ENCODE assay signal across 7 cellular contexts in the genomic region with DNA sequence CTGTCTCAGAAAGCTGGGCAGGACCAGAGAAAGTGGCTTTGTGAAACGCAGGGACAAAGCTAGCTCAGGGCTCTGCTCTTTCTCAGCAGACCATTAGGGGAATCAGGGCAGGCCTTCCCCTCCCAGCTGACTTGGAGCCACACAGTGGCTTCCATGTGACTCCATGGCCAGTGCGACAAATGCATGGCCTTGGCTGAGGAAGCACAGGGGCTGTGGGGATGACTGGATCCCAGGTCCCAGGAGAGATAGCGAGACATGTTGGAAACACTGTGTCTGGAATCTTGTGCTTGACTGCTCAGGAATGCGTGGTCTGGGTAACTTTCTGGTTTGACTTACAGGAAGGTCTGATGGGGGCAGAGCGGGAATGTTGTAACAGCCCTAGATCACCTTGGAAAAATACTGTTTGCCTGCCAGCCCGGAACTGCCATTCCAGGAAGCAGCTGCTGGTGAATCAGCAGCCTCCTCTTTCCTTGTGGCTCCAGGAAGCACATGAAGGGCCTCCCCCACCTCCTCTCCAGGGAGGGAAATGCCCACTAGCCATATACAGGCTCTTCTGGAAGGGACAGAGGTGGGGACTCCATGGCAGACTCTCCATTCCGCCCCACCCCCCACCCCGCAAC.
DNase-seq lines count a peak whose midpoint lies in the region; ATAC-seq and TF ChIP-seq lines count a peak whose summit lies in the region.

No MANE protein-coding gene starts in this region.

- no peak for ATAC-seq in T-helper 17 cell

- H3K4me3 ChIP-seq in retinal pigment epithelial cell (ENCODE audit: low read length): no peak overlapping the region

- DNase-seq in HFFc6 (peak; percentile 94), T-helper 17 cell (no peak), glomerular endothelial cell (ENCODE audit: extremely low read depth, low read depth, low spot score) (peak; percentile 98), retinal pigment epithelial cell (ENCODE audit: low read depth) (peak; percentile 96), cerebellar nuclear complex (lab: John Stamatoyannopoulos, UW) (no peak), NCI-H524 (lab: John Stamatoyannopoulos, UW) (no peak)
- DNase-seq in activated CD4-positive, CD25-positive, alpha-beta regulatory T cell (lab: John Stamatoyannopoulos, UW): no peak

- no peak; the same call in 1 of the 2 replicates for TF ChIP-seq CTCF in HFFc6 (IDR thresholded peaks at IDR 0.05)
- TF ChIP-seq CTCF in retinal pigment epithelial cell (conservative IDR thresholded peaks at IDR 0.05; ENCODE audit: low read depth, low read length): no peak

- peak overlapping the region; percentile 96 for H3K27ac Mint-ChIP-seq in HFFc6
- H3K27ac Mint-ChIP-seq in T-helper 17 cell: peak overlapping the region; percentile 81

- H3K36me3 Mint-ChIP-seq in HFFc6 (ENCODE audit: low read depth): no peaks in the 10 kb centered on the region
- no peaks in the 10 kb centered on the region for H3K36me3 Mint-ChIP-seq in T-helper 17 cell (ENCODE audit: low read depth)

- H3K4me3 Mint-ChIP-seq in HFFc6 (peak overlapping the region; percentile 78), T-helper 17 cell (no peak overlapping the region)

- peaks cover 86% of the 10 kb centered on the region for H3K4me1 Mint-ChIP-seq in HFFc6 (ENCODE audit: low read depth)
- peaks cover 27% of the 10 kb centered on the region for H3K4me1 Mint-ChIP-seq in T-helper 17 cell

- H3K27me3 Mint-ChIP-seq in HFFc6 (ENCODE audit: insufficient read depth) (no peaks in the 10 kb centered on the region; the same call in 1 of the 2 replicates), T-helper 17 cell (no peaks in the 10 kb centered on the region)

- H3K9me3 ChIP-seq in T-helper 17 cell (ENCODE audit: control insufficient read depth, low read length, poor library complexity, severe bottlenecking): no peaks in the 10 kb centered on the region

- no peaks in the 10 kb centered on the region for H3K9me3 Mint-ChIP-seq in HFFc6

Comparison
In these comparisons a context has a peak if more than half of its experiments do, and no peak if none do; other contexts are left out.
1. DNase-seq: peak in HFFc6 (single experiment), glomerular endothelial cell (single experiment) and retinal pigment epithelial cell (single experiment); none in T-helper 17 cell (0 of 3), cerebellar nuclear complex (0 of 2), activated CD4-positive, CD25-positive, alpha-beta regulatory T cell (0 of 4) and NCI-H524 (0 of 2).